ENCODE assay signal across 8 cellular contexts in genomic region chr17:34254651-34255380, GRCh38. TPM values are rescaled to one million over a fixed set of nuclear protein-coding genes. Genes with fewer than 3 reads are reported as not detected.
DNase-seq lines count a peak whose midpoint lies in the region; ATAC-seq and TF ChIP-seq lines count a peak whose summit lies in the region.

Gene CCL2 (plus strand): TSS chr17:34255285. CDS start chr17:34255350, 65 bp downstream.

- H3K27me3 Mint-ChIP-seq in T-cell: peaks cover 26 to 39% of the 10 kb centered on the region in 2 donors
- H3K27me3 Mint-ChIP-seq in activated CD4-positive, alpha-beta T cell treated with anti-CD3 and anti-CD28 coated beads, Interleukin-2, amount 10 ng/mL, durations not matched to agents 7 days and 5 days: peaks cover 37% of the 10 kb centered on the region

- POLR2A ChIA-PET in A673 (lab: Charles Lee; ENCODE audit: low non-redundant PET): no interaction called here
- POLR2A ChIA-PET in T-cell (lab: Charles Lee): no interaction called here
- POLR2A ChIA-PET in activated CD4-positive, alpha-beta T cell treated with anti-CD3 and anti-CD28 coated beads, Interleukin-2, amount 10 ng/mL, durations not matched to agents 7 days and 5 days (lab: Charles Lee): no interaction called here

- H3K9ac ChIP-seq in skeletal muscle satellite cell (ENCODE audit: low read depth, low read length): peak within 1 kb of the TSS; percentile 29

- no peak within 1 kb of the TSS for H3K27ac Mint-ChIP-seq in T-cell
- no peak within 1 kb of the TSS for H3K27ac Mint-ChIP-seq in activated CD4-positive, alpha-beta T cell treated with anti-CD3 and anti-CD28 coated beads, Interleukin-2, amount 10 ng/mL, durations not matched to agents 7 days and 5 days

- H3K36me3 Mint-ChIP-seq in T-cell: no peaks in the 10 kb centered on the region
- no peaks in the 10 kb centered on the region for H3K36me3 Mint-ChIP-seq in activated CD4-positive, alpha-beta T cell treated with anti-CD3 and anti-CD28 coated beads, Interleukin-2, amount 10 ng/mL, durations not matched to agents 7 days and 5 days (ENCODE audit: low read depth)

- H3K27me3 ChIP-seq in A673 (replicated peaks; ENCODE audit: insufficient read depth, low read depth, low read length, poor library complexity): no peaks in the 10 kb centered on the region
- no peaks in the 10 kb centered on the region for H3K27me3 ChIP-seq in MG63
- H3K27me3 ChIP-seq in brain microvascular endothelial cell (replicated peaks): no peaks in the 10 kb centered on the region
- H3K27me3 ChIP-seq in skeletal muscle satellite cell (ENCODE audit: control insufficient read depth, insufficient read depth, low read length): no peaks in the 10 kb centered on the region

- H3K9me3 Mint-ChIP-seq in T-cell: no peaks in the 10 kb centered on the region
- no peaks in the 10 kb centered on the region for H3K9me3 Mint-ChIP-seq in activated CD4-positive, alpha-beta T cell treated with anti-CD3 and anti-CD28 coated beads, Interleukin-2, amount 10 ng/mL, durations not matched to agents 7 days and 5 days

- BruUV-seq in A673 (replicated peaks; lab: Mats Ljungman, UMichigan): no TSS peak

- H3K4me3 Mint-ChIP-seq in T-cell: no peak within 1 kb of the TSS
- H3K4me3 Mint-ChIP-seq in activated CD4-positive, alpha-beta T cell treated with anti-CD3 and anti-CD28 coated beads, Interleukin-2, amount 10 ng/mL, durations not matched to agents 7 days and 5 days: no peak within 1 kb of the TSS

- ATAC-seq in T-cell (replicated peaks in 1 of 4): no peak
- ATAC-seq in GM21515 (IDR thresholded peaks at IDR 0.05; ENCODE audit: unreplicated experiment): no peak

- peak; percentile 47 for DNase-seq in A673 (ENCODE audit: low spot score)
- DNase-seq in MG63: peak; percentile 86
- DNase-seq in brain microvascular endothelial cell: peak; percentile 53
- no peak for DNase-seq in T-cell
- DNase-seq in activated CD4-positive, alpha-beta T cell treated with anti-CD3 and anti-CD28 coated beads, Interleukin-2, amount 10 ng/mL, durations not matched to agents 7 days and 5 days: no peak

- intact Hi-C loops in A673 (cut with micrococcal nuclease; ENCODE audit: unreplicated experiment): no loop called here

- H3K4me1 ChIP-seq in A673 (ENCODE audit: insufficient read depth, low read length, poor library complexity, severe bottlenecking) (no peaks in the 10 kb centered on the region), skeletal muscle satellite cell (ENCODE audit: control insufficient read depth, insufficient read depth, low read length) (peaks cover 23% of the 10 kb centered on the region)

- H3K36me3 ChIP-seq in A673 (ENCODE audit: insufficient read depth, low read length, poor library complexity, severe bottlenecking) (no peaks in the 10 kb centered on the region), MG63 (no peaks in the 10 kb centered on the region), brain microvascular endothelial cell (replicated peaks) (no peaks in the 10 kb centered on the region), skeletal muscle satellite cell (ENCODE audit: insufficient read depth, low read length) (no peaks in the 10 kb centered on the region)

- peak within 1 kb of the TSS; percentile 57 for H3K4me2 ChIP-seq in skeletal muscle satellite cell (ENCODE audit: low read length)

- H3K4me3 ChIP-seq in A673 (ENCODE audit: low read depth, low read length, poor library complexity, severe bottlenecking) (peak within 1 kb of the TSS; percentile 24), MG63 (peak within 1 kb of the TSS; percentile 38), brain microvascular endothelial cell (ENCODE audit: low read depth, low read length) (peak within 1 kb of the TSS; percentile 49), iPS-11a (ENCODE audit: low read depth, low read length) (peak within 1 kb of the TSS; percentile 28), skeletal muscle satellite cell (ENCODE audit: low read length) (peak within 1 kb of the TSS; percentile 29)

- H3K27ac ChIP-seq in A673 (ENCODE audit: low read depth, low read length, poor library complexity, severe bottlenecking): no peak within 1 kb of the TSS
- H3K27ac ChIP-seq in brain microvascular endothelial cell: peak within 1 kb of the TSS; percentile 79

- H3K9me3 ChIP-seq in A673 (ENCODE audit: low read depth, low read length, poor library complexity, severe bottlenecking) (no peaks in the 10 kb centered on the region), MG63 (no peaks in the 10 kb centered on the region), skeletal muscle satellite cell (replicated peaks; ENCODE audit: low read length) (no peaks in the 10 kb centered on the region)

- peaks cover 0 to 6% (median 3%) of the 10 kb centered on the region in 3 donors for H3K4me1 Mint-ChIP-seq in T-cell
- peaks cover 5% of the 10 kb centered on the region for H3K4me1 Mint-ChIP-seq in activated CD4-positive, alpha-beta T cell treated with anti-CD3 and anti-CD28 coated beads, Interleukin-2, amount 10 ng/mL, durations not matched to agents 7 days and 5 days

- CTCF ChIA-PET in A673 (lab: Charles Lee) (no interaction called here), T-cell (lab: Charles Lee) (no interaction called here)
- CTCF ChIA-PET in activated CD4-positive, alpha-beta T cell treated with anti-CD3 and anti-CD28 coated beads, Interleukin-2, amount 10 ng/mL, durations not matched to agents 7 days and 5 days (lab: Charles Lee): no interaction called here

- in situ Hi-C loops in brain microvascular endothelial cell (cut with HindIII; ENCODE audit: low pct_ligation_motif_present, low sequenced_read_pairs): no loop called here

- TF ChIP-seq CTCF in A673 (conservative IDR thresholded peaks at IDR 0.05; ENCODE audit: low read depth, low read length) (no peak), brain microvascular endothelial cell (IDR thresholded peaks at IDR 0.05; ENCODE audit: low read depth, low read length, missing control alignments) (no peak)

RNA-seq across cellular contexts. Expression of gene CCL2, which starts in this region (rescaled TPM):
- total RNA-seq in A673 (2021) (3.7 and 3.9 TPM in 2 replicates), T-cell (under 1 TPM in 3 of 5 donors, not detected in 2; 0.38 to 0.76 (median 0.60) TPM)
- 12.3 and 33.0 TPM in 2 replicates for total RNA-seq in MG63 (2014; rRNA removed; shearing (Covaris generic); ENCODE audit: low replicate concordance)
- total RNA-seq in skeletal muscle satellite cell (2012; rRNA removed): 6.1 and 46.3 TPM in 2 replicates
- not detected for total RNA-seq in activated CD4-positive, alpha-beta T cell treated with anti-CD3 and anti-CD28 coated beads, Interleukin-2, amount 10 ng/mL, durations not matched to agents 7 days and 5 days

Comparison
In these comparisons a context has a peak if more than half of its experiments do, and no peak if none do; other contexts are left out.
1. DNase-seq: peak in A673 (single experiment), MG63 (single experiment) and brain microvascular endothelial cell (single experiment); none in T-cell (0 of 34) and activated CD4-positive, alpha-beta T cell treated with anti-CD3 and anti-CD28 coated beads, Interleukin-2, amount 10 ng/mL, durations not matched to agents 7 days and 5 days (single experiment).
2. Peak in every context shown above with its lines, with median percentiles within 50 percentile points of each other: H3K4me3 ChIP-seq.